ENCODE assay signal across 8 cellular contexts in genomic region chr18:25408294-25408693, GRCh38.
"Had no signal": no experiment of that assay in that cellular context is flagged by ENCODE, and none has a peak within 500 bp of the region (broad histone marks: within the 10 kb centered on the region; RNA-seq: fewer than 3 reads in every experiment).

No MANE protein-coding gene starts in this region.

- H3K4me3 Mint-ChIP-seq: GM23338 had no signal

- H3K9me3 ChIP-seq: HAP-1 had no signal

- H3K9ac ChIP-seq: KMS-11 had no signal

- DNase-seq: H7, Karpas-422, KBM-7 had no signal

- H3K4me1 ChIP-seq: HAP-1 had no signal

- H3K4me1 Mint-ChIP-seq: GM23338 had no signal

- H3K27ac Mint-ChIP-seq: GM23338 had no signal

- H3K4me3 ChIP-seq: GM23338, HAP-1 had no signal

- H3K4me2 ChIP-seq: GM23338, KMS-11 had no signal

- H2AFZ ChIP-seq: GM23338 had no signal

- H3K36me3 ChIP-seq: HAP-1 had no signal

- ATAC-seq: GM23338, HCT116 had no signal

- H3K9me3 Mint-ChIP-seq: GM23338 had no signal

- H3K27ac ChIP-seq: KMS-11 had no signal

- FAIRE-seq: HTR-8/SVneo had no signal
